ENCODE assay signal across 8 cellular contexts in genomic region chr6:13383280-13384163, GRCh38. TPM values are rescaled to one million over a fixed set of nuclear protein-coding genes. Genes with fewer than 3 reads are reported as not detected.
DNase-seq lines count a peak whose midpoint lies in the region; ATAC-seq and TF ChIP-seq lines count a peak whose summit lies in the region.

No MANE protein-coding gene starts in this region.

- no peak overlapping the region for H2AFZ ChIP-seq in OCI-LY7 (ENCODE audit: low read length)

- ATAC-seq in GM18868 (IDR thresholded peaks at IDR 0.05; ENCODE audit: unreplicated experiment) (peak; percentile 90), HG03045 (IDR thresholded peaks at IDR 0.05; ENCODE audit: unreplicated experiment) (peak; percentile 92)

- H3K79me2 ChIP-seq in OCI-LY7 (ENCODE audit: insufficient read depth, low read depth, low read length), result no peaks in the 10 kb centered on the region

- H4K20me1 ChIP-seq in OCI-LY7 (ENCODE audit: insufficient read depth, low read length), result no peaks in the 10 kb centered on the region

- no peak overlapping the region for H3K4me3 ChIP-seq in OCI-LY7 (ENCODE audit: low read depth, low read length, poor library complexity, severe bottlenecking)
- H3K4me3 ChIP-seq in thyroid gland (replicated peaks in 1 of 3), result no peak overlapping the region

- TF ChIP-seq CTCF in AG09319 (IDR thresholded peaks at IDR 0.05; ENCODE audit: low read depth, low read length), result peak; percentile 29
- TF ChIP-seq CTCF in OCI-LY7 (conservative IDR thresholded peaks at IDR 0.05; ENCODE audit: low read length), result peak; percentile 42
- TF ChIP-seq CTCF in thyroid gland (IDR thresholded peaks at IDR 0.05), result peak in 4 of 6 experiments; percentile 20 to 29 (median 26)

- H3K4me2 ChIP-seq in OCI-LY7 (ENCODE audit: low read length), result no peak overlapping the region

- no peaks in the 10 kb centered on the region for H3K9me3 ChIP-seq in OCI-LY7 (ENCODE audit: low read length)
- no peaks in the 10 kb centered on the region for H3K9me3 ChIP-seq in thyroid gland

- H3K36me3 ChIP-seq in OCI-LY7 (ENCODE audit: insufficient read depth, low read length), result peaks cover 12% of the 10 kb centered on the region
- H3K36me3 ChIP-seq in thyroid gland, result no peaks in the 10 kb centered on the region

- TF ChIP-seq POLR2A in thyroid gland (IDR thresholded peaks at IDR 0.05), result no peak

- no peaks in the 10 kb centered on the region for H3K27me3 ChIP-seq in thyroid gland

- peaks cover 30% of the 10 kb centered on the region for H3K4me1 ChIP-seq in OCI-LY7 (ENCODE audit: insufficient read depth, low read length, poor library complexity, severe bottlenecking)
- peaks cover 0 to 11% of the 10 kb centered on the region in 2 donors for H3K4me1 ChIP-seq in thyroid gland

- no peak for DNase-seq in AG09319 (ENCODE audit: extremely low read depth, low read depth)
- DNase-seq in OCI-LY7 (ENCODE audit: low spot score), result no peak
- peak; percentile 48 for DNase-seq in germinal center (ENCODE audit: low spot score)
- peak in 1 of 2 donors; percentile 17 for DNase-seq in thyroid gland
- DNase-seq in NOMO-1 treated with DMSO at 0.1 percent for 48 hours (lab: John Stamatoyannopoulos, UW; ENCODE audit: unreplicated experiment), result no peak
- no peak for DNase-seq in ureter (ENCODE audit: low spot score)

- no peaks in the 10 kb centered on the region for H3K9me2 ChIP-seq in OCI-LY7 (ENCODE audit: insufficient read depth, low read length)

- 76 to 82% methylated on average over 9 of the region's 9 CpGs for WGBS in thyroid gland, 2 donors

- no peak overlapping the region for H3K27ac ChIP-seq in OCI-LY7 (ENCODE audit: low read depth, low read length, poor library complexity, severe bottlenecking)
- H3K27ac ChIP-seq in thyroid gland, result no peak overlapping the region

- POLR2A ChIA-PET in OCI-LY7 (lab: Charles Lee), result interaction anchor here (1.2 kb wide), 1 partner anchor 13 kb away, joined by 3 read pairs; no protein-coding TSS in a partner anchor

- no TSS peak for BruUV-seq in OCI-LY7 (replicated peaks; lab: Mats Ljungman, UMichigan)

- CTCF ChIA-PET in OCI-LY7 (lab: Charles Lee; ENCODE audit: unreplicated experiment), result interaction anchor here (0.5 kb wide), 1 partner anchor 9 kb away, joined by 3 read pairs; no protein-coding TSS in a partner anchor

- intact Hi-C loops in OCI-LY7 (cut with micrococcal nuclease; ENCODE audit: unreplicated experiment) (no loop called here), thyroid gland (cut with DNase I) (no loop called here)

RNA-seq across cellular contexts. Expression of gene TBC1D7, which starts 55.2 kb away (rescaled TPM):
- 52.9 and 69.2 TPM in 2 replicates for total RNA-seq in OCI-LY7 (2014; rRNA removed; shearing (Covaris generic))
- total RNA-seq in OCI-LY7 (2022), result 46.2 and 50.5 TPM in 2 replicates
- 10 to 100 TPM in 2 of 4 donors, 1 to 10 TPM in 2; 6.9 to 10.7 (median 9.6) TPM for total RNA-seq in thyroid gland
- 15.6 TPM for total RNA-seq in ureter
